Comparison of ENCODE assay signal across 8 cellular contexts in genomic region chr19:48190288-48191284, GRCh38. TPM values are rescaled to one million over a fixed set of nuclear protein-coding genes. Genes with fewer than 3 reads are reported as not detected.
DNase-seq lines count a peak whose midpoint lies in the region; ATAC-seq and TF ChIP-seq lines count a peak whose summit lies in the region.

No MANE protein-coding gene starts in this region.

- H3K4me3 ChIP-seq in Jurkat, Clone E6-1 (ENCODE audit: low read length) = no peak overlapping the region
- no peak overlapping the region for H3K4me3 ChIP-seq in heart right ventricle

- TF ChIP-seq CTCF in heart right ventricle (IDR thresholded peaks at IDR 0.05) = peak in 1 of 9 donors; percentile 11

- intact Hi-C loops in heart right ventricle (cut with DNase I) = no loop called here

- peaks cover 0 to 2% of the 10 kb centered on the region in 2 donors for H3K27me3 Mint-ChIP-seq in natural killer cell treated with Interleukin-12 subunit alpha and Interleukin-12 subunit beta and Interleukin-15 and Interleukin-18, amount 100 ng/mL, for 72 hours

- peaks cover 0 to 30% (median 0%) of the 10 kb centered on the region in 9 donors for H3K36me3 ChIP-seq in heart right ventricle

- H3K27me3 ChIP-seq in heart right ventricle = no peaks in the 10 kb centered on the region

- WGBS in heart right ventricle, 2 donors = 79 to 84% methylated on average over 16 of the region's 16 CpGs

- peak; percentile 84 to 87 for ATAC-seq in natural killer cell treated with Interleukin-12 subunit alpha and Interleukin-12 subunit beta and Interleukin-15 and Interleukin-18, amount 100 ng/mL, for 72 hours
- no peak for ATAC-seq in HG02759 (IDR thresholded peaks at IDR 0.05; ENCODE audit: unreplicated experiment)
- ATAC-seq in heart right ventricle = no peak
- ATAC-seq in HG03097 (IDR thresholded peaks at IDR 0.05; ENCODE audit: low FRiP score, unreplicated experiment) = no peak

- H3K27ac Mint-ChIP-seq in natural killer cell treated with Interleukin-12 subunit alpha and Interleukin-12 subunit beta and Interleukin-15 and Interleukin-18, amount 100 ng/mL, for 72 hours = no peak overlapping the region

- peaks cover 5 to 11% of the 10 kb centered on the region in 2 donors for H3K4me1 Mint-ChIP-seq in natural killer cell treated with Interleukin-12 subunit alpha and Interleukin-12 subunit beta and Interleukin-15 and Interleukin-18, amount 100 ng/mL, for 72 hours (ENCODE audit: low read depth in 2 of 2)

- no peaks in the 10 kb centered on the region for H3K9me3 Mint-ChIP-seq in natural killer cell treated with Interleukin-12 subunit alpha and Interleukin-12 subunit beta and Interleukin-15 and Interleukin-18, amount 100 ng/mL, for 72 hours

- H3K27ac ChIP-seq in heart right ventricle = no peak overlapping the region

- DNase-seq in Ammon's horn (ENCODE audit: low spot score) = peak; percentile 86
- peak; percentile 87 for DNase-seq in Jurkat, Clone E6-1 (ENCODE audit: low read depth, low spot score)
- DNase-seq in T1000 (lab: John Stamatoyannopoulos, UW) = peak; percentile 65
- DNase-seq in cerebellar cortex (ENCODE audit: low spot score) = peak; percentile 94
- DNase-seq in natural killer cell treated with Interleukin-12 subunit alpha and Interleukin-12 subunit beta and Interleukin-15 and Interleukin-18, amount 100 ng/mL, for 72 hours (ENCODE audit: low spot score) = peak; percentile 53
- no peak for DNase-seq in heart right ventricle

- no peaks in the 10 kb centered on the region for H3K4me1 ChIP-seq in heart right ventricle

- no peaks in the 10 kb centered on the region for H3K9me3 ChIP-seq in heart right ventricle

- no peak overlapping the region for H3K4me3 Mint-ChIP-seq in natural killer cell treated with Interleukin-12 subunit alpha and Interleukin-12 subunit beta and Interleukin-15 and Interleukin-18, amount 100 ng/mL, for 72 hours

- H3K36me3 Mint-ChIP-seq in natural killer cell treated with Interleukin-12 subunit alpha and Interleukin-12 subunit beta and Interleukin-15 and Interleukin-18, amount 100 ng/mL, for 72 hours = no peaks in the 10 kb centered on the region

RNA-seq across cellular contexts. Expression of gene ZSWIM9, which starts 20.1 kb away (rescaled TPM):
- polyA plus RNA-seq in Jurkat, Clone E6-1 (2012; ENCODE audit: insufficient read depth, insufficient read length) = 9.0 TPM
- total RNA-seq in natural killer cell treated with Interleukin-12 subunit alpha and Interleukin-12 subunit beta and Interleukin-15 and Interleukin-18, amount 100 ng/mL, for 72 hours = 10 to 100 TPM in 1 of 2 donors, 1 to 10 TPM in 1; 6.2 to 16.8 TPM
- total RNA-seq in heart right ventricle = 1 to 10 TPM; 5.5 to 8.5 (median 6.6) TPM
- 1 to 10 TPM; 3.8 to 4.1 TPM for polyA plus RNA-seq in heart right ventricle

RNA-seq across cellular contexts. Expression of gene LIG1, which starts 20.4 kb away (rescaled TPM):
- polyA plus RNA-seq in Jurkat, Clone E6-1 (2012; ENCODE audit: insufficient read depth, insufficient read length) = 227 TPM
- total RNA-seq in natural killer cell treated with Interleukin-12 subunit alpha and Interleukin-12 subunit beta and Interleukin-15 and Interleukin-18, amount 100 ng/mL, for 72 hours = 100 to 1,000 TPM in 1 of 2 donors, 10 to 100 TPM in 1; 65.8 to 172 TPM
- 1 to 10 TPM; 1.8 to 8.5 (median 3.5) TPM for total RNA-seq in heart right ventricle
- polyA plus RNA-seq in heart right ventricle = 1 to 10 TPM; 5.2 to 9.9 TPM

Comparison
In these comparisons a context has a peak if more than half of its experiments do, and no peak if none do; other contexts are left out.
1. DNase-seq: peak in Ammon's horn (single experiment), Jurkat, Clone E6-1 (single experiment), T1000 (single experiment), cerebellar cortex (single experiment) and natural killer cell treated with Interleukin-12 subunit alpha and Interleukin-12 subunit beta and Interleukin-15 and Interleukin-18, amount 100 ng/mL, for 72 hours (single experiment); none in heart right ventricle (0 of 2).
2. ATAC-seq: peak in natural killer cell treated with Interleukin-12 subunit alpha and Interleukin-12 subunit beta and Interleukin-15 and Interleukin-18, amount 100 ng/mL, for 72 hours (2 of 2); none in HG02759 (single experiment), heart right ventricle (0 of 8) and HG03097 (single experiment).
3. RNA of gene LIG1, which starts 20.4 kb away (total RNA-seq): 65.8 to 172 TPM in natural killer cell treated with Interleukin-12 subunit alpha and Interleukin-12 subunit beta and Interleukin-15 and Interleukin-18, amount 100 ng/mL, for 72 hours; 1.8 to 8.5 TPM in heart right ventricle; every median in the first group is over 4 times any median in the second.